ENCODE assay signal across 8 cellular contexts in the genomic region with DNA sequence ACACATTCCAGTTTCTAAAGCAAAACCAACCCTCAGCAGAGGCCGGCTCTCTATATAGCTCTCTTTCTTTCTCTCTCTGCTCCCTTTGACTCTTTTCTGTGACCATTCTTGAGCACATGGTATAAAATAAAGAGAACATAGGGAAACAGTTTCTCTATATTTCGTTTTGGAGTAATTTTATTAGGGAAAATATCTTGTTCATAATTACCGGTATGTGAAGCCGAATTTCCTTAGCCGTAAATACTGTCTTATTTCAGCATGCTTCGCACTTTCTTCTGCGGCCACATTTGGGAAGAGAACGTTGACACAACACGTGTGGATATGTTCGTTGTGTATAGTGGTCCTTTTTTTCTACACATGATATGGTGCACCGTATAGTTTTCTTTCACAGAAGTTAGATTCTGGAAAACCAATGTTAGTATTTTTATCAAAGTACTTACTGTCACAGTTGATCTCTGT. TPM values are rescaled to one million over a fixed set of nuclear protein-coding genes. Genes with fewer than 3 reads are reported as not detected.
A peak's percentile ranks its signal among the peaks of the same experiment; 100 is the strongest.
DNase-seq lines count a peak whose midpoint lies in the region; FAIRE-seq and TF ChIP-seq lines count a peak whose summit lies in the region.

No MANE protein-coding gene starts in this region.

- peak overlapping the region; percentile 89 for H3K4me2 ChIP-seq in SU-DHL-6 (ENCODE audit: low read depth, low read length, poor library complexity, severe bottlenecking)

- no peaks in the 10 kb centered on the region for H3K79me2 ChIP-seq in SU-DHL-6 (ENCODE audit: insufficient read depth, low read length)

- H3K4me3 ChIP-seq in SU-DHL-6 (ENCODE audit: insufficient read depth, low read length, poor library complexity, severe bottlenecking) = peak overlapping the region; percentile 72
- H3K4me3 ChIP-seq in fibroblast of villous mesenchyme (ENCODE audit: low read depth, low read length) = peak overlapping the region; percentile 56
- peak overlapping the region; percentile 70 to 77 (median 71) for H3K4me3 ChIP-seq in skeletal muscle tissue (ENCODE audit: low read length in 3 of 3)

- TF ChIP-seq CTCF in SU-DHL-6 (IDR thresholded peaks at IDR 0.05; ENCODE audit: insufficient read depth, low read length, poor library complexity, severe bottlenecking) (no peak), fibroblast of villous mesenchyme (IDR thresholded peaks at IDR 0.05; ENCODE audit: insufficient read depth, low read depth, low read length) (no peak)

- H3K4me1 ChIP-seq in skeletal muscle tissue (ENCODE audit: control insufficient read depth in 3 of 3, insufficient read depth in 3 of 3, low read length in 3 of 3) = peaks cover 11 to 20% (median 12%) of the 10 kb centered on the region in 3 donors

- no peaks in the 10 kb centered on the region for H3K9me2 ChIP-seq in SU-DHL-6 (replicated peaks; ENCODE audit: insufficient read depth, low read length)

- peak overlapping the region; percentile 72 for H3K9ac ChIP-seq in SU-DHL-6 (ENCODE audit: low read length)
- H3K9ac ChIP-seq in skeletal muscle tissue (ENCODE audit: low read depth in 1 of 3, low read length in 3 of 3) = peak overlapping the region in 2 of 3 donors; percentile 0 to 63

- H3F3A ChIP-seq in SU-DHL-6 (ENCODE audit: insufficient read depth) = 0 out of 2 replicates have a peak, but pooled peaks cover 12% of the 10 kb centered on the region

- TF ChIP-seq POLR2A in GM12892 (IDR thresholded peaks at IDR 0.05; ENCODE audit: low read depth, low read length) = no peak

- peak; percentile 44 for FAIRE-seq in GM12892 (lab: Jason Lieb, UNC)

- H3K27me3 ChIP-seq in SU-DHL-6 (ENCODE audit: low read length) (no peaks in the 10 kb centered on the region), skeletal muscle tissue (ENCODE audit: control insufficient read depth in 3 of 3, insufficient read depth in 3 of 3, low read length in 3 of 3) (peaks cover 51 to 71% (median 63%) of the 10 kb centered on the region in 3 donors)

- no peaks in the 10 kb centered on the region for H3K9me3 ChIP-seq in SU-DHL-6 (ENCODE audit: insufficient read depth, low read length)
- H3K9me3 ChIP-seq in skeletal muscle tissue (ENCODE audit: control insufficient read depth in 3 of 3, low read length in 3 of 3) = no peaks in the 10 kb centered on the region

- H2AFZ ChIP-seq in SU-DHL-6 (ENCODE audit: low read depth, low read length, severe bottlenecking) = peak overlapping the region; percentile 93

- no peaks in the 10 kb centered on the region for H3K36me3 ChIP-seq in SU-DHL-6 (ENCODE audit: low read length)
- H3K36me3 ChIP-seq in skeletal muscle tissue (ENCODE audit: control insufficient read depth in 3 of 3, insufficient read depth in 3 of 3, low read length in 3 of 3) = no peaks in the 10 kb centered on the region

- H3K27ac ChIP-seq in SU-DHL-6 (ENCODE audit: low read depth, low read length) (no peak overlapping the region), skeletal muscle tissue (ENCODE audit: low read depth, low read length) (no peak overlapping the region)

- DNase-seq in GM12892 (ENCODE audit: insufficient read length) = no peak
- no peak for DNase-seq in fibroblast of villous mesenchyme (ENCODE audit: low read depth)
- DNase-seq in stimulated activated CD8-positive, alpha-beta memory T cell treated with anti-CD3 and anti-CD28 coated beads, Interleukin-4, amount 100 ng/mL, for 48 hours = no peak
- DNase-seq in NCI-H2196 (lab: John Stamatoyannopoulos, UW; ENCODE audit: unreplicated experiment) = no peak
- DNase-seq in NOMO-1 (lab: John Stamatoyannopoulos, UW; ENCODE audit: unreplicated experiment in 2 of 2) = no peak
- DNase-seq in dermis blood vessel endothelial cell = no peak

- H4K20me1 ChIP-seq in SU-DHL-6 (ENCODE audit: low read depth, low read length) = no peaks in the 10 kb centered on the region

RNA-seq across cellular contexts. Expression of a gene that starts 4.9 kb away (rescaled TPM):
- 20.9 TPM for polyA plus RNA-seq in GM12892 (2012; ENCODE audit: missing spikeins)
- total RNA-seq in fibroblast of villous mesenchyme (under 0.01 and 1.6 TPM in 2 replicates), skeletal muscle tissue (4.7 TPM), dermis blood vessel endothelial cell (0.68 and 0.84 TPM in 2 replicates)
